ENCODE assay signal across 31 cellular contexts in the genomic region with DNA sequence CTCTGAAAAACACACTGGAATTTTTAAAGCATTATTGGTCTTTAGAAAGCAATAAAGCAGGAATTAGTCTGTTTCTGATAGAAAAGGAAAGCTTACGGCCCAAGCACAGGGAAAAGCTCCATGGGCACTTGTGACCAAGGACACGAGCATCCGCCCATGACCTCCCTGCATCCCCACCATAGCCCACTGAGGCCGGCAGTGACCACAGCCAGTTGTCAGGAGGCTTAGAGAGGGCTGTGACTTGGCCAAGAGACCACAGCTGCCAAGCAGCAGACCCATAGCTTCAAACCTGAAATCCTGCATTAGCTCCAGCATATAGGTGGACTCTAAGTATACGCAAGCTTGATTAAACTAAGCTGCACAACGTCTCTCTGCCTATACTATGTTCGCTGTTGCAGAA.
"Had no signal": no experiment of that assay in that cellular context is flagged by ENCODE, and none has a peak within 500 bp of the region (broad histone marks: within the 10 kb centered on the region; RNA-seq: fewer than 3 reads in every experiment).

No MANE protein-coding gene starts in this region.

- H3K36me3 ChIP-seq: neural progenitor cell, ovary, right lobe of liver, sigmoid colon, spleen, stomach, thoracic aorta, thyroid gland, tibial nerve, upper lobe of right lung, uterus had no signal

- H3K36me3 Mint-ChIP-seq: naive thymus-derived CD4-positive, alpha-beta T cell; natural killer cell; neural progenitor cell; type B pancreatic cell had no signal

- H3K4me2 ChIP-seq: neural progenitor cell, smooth muscle cell had no signal

- H3K9me3 Mint-ChIP-seq: naive thymus-derived CD4-positive, alpha-beta T cell; natural killer cell; nephron; neural progenitor cell; stimulated activated naive B cell treated with anti-CD40 and anti-IgM and Interleukin-4, amounts not matched to agents 10 μg/mL and 1 μg/mL and 100 μg/mL, for 72 hours; stimulated activated naive CD8-positive, alpha-beta T cell treated with anti-CD3 and anti-CD28 coated beads, Interleukin-15, Interleukin-2, amounts not matched to agents 100 ng/mL and 50 ng/mL, for 24 hours; type B pancreatic cell had no signal

- H3K27me3 Mint-ChIP-seq: naive thymus-derived CD4-positive, alpha-beta T cell; progenitor cell of endocrine pancreas; stimulated activated naive B cell treated with anti-CD40 and anti-IgM and Interleukin-4, amounts not matched to agents 10 μg/mL and 1 μg/mL and 100 μg/mL, for 72 hours; stimulated activated naive CD8-positive, alpha-beta T cell treated with anti-CD3 and anti-CD28 coated beads, Interleukin-15, Interleukin-2, amounts not matched to agents 100 ng/mL and 50 ng/mL, for 24 hours; type B pancreatic cell had no signal

- H3K4me3 Mint-ChIP-seq: naive thymus-derived CD4-positive, alpha-beta T cell; natural killer cell; nephron; neural progenitor cell; stimulated activated naive B cell treated with anti-CD40 and anti-IgM and Interleukin-4, amounts not matched to agents 10 μg/mL and 1 μg/mL and 100 μg/mL, for 72 hours; stimulated activated naive CD8-positive, alpha-beta T cell treated with anti-CD3 and anti-CD28 coated beads, Interleukin-15, Interleukin-2, amounts not matched to agents 100 ng/mL and 50 ng/mL, for 24 hours; type B pancreatic cell had no signal

- H3K9me3 ChIP-seq: ovary, psoas muscle, right lobe of liver, sigmoid colon, spleen, stomach, thoracic aorta, thyroid gland, tibial nerve, upper lobe of right lung, uterus had no signal

- H3K27ac ChIP-seq: neural progenitor cell, ovary, parathyroid adenoma, psoas muscle, right lobe of liver, sigmoid colon, skin epidermis, spleen, stomach, thoracic aorta, thyroid gland, tibial nerve, upper lobe of right lung, uterus had no signal

- H3K4me3 ChIP-seq: neural progenitor cell, ovary, psoas muscle, right lobe of liver, sigmoid colon, skin epidermis, smooth muscle cell, spleen, stomach, thoracic aorta, thyroid gland, tibial nerve, upper lobe of right lung, uterus had no signal

- H3K4me1 ChIP-seq: neural progenitor cell, uterus had no signal

- H3K27ac Mint-ChIP-seq: nephron; neural progenitor cell; progenitor cell of endocrine pancreas; stimulated activated naive B cell treated with anti-CD40 and anti-IgM and Interleukin-4, amounts not matched to agents 10 μg/mL and 1 μg/mL and 100 μg/mL, for 72 hours; stimulated activated naive CD8-positive, alpha-beta T cell treated with anti-CD3 and anti-CD28 coated beads, Interleukin-15, Interleukin-2, amounts not matched to agents 100 ng/mL and 50 ng/mL, for 24 hours; type B pancreatic cell had no signal

- ATAC-seq: naive thymus-derived CD4-positive, alpha-beta T cell; natural killer cell; psoas muscle; right cardiac atrium; right lobe of liver; stimulated activated naive B cell treated with anti-CD40 and anti-IgM and Interleukin-4, amounts not matched to agents 10 μg/mL and 1 μg/mL and 100 μg/mL, for 72 hours; upper lobe of right lung had no signal

- H2AFZ ChIP-seq: neural progenitor cell, parathyroid adenoma had no signal

- DNase-seq: naive thymus-derived CD4-positive, alpha-beta T cell; natural killer cell; occipital lobe; ovary; posterior cingulate gyrus; psoas muscle; right cardiac atrium; right lobe of liver; sigmoid colon; spleen; stimulated activated CD4-positive, alpha-beta T cell treated with anti-CD3 and anti-CD28 coated beads, Interleukin-12 subunit alpha, Interleukin-12 subunit beta, amount 100 ng/mL, for 4 hours; stimulated activated CD4-positive, alpha-beta T cell treated with anti-CD3 and anti-CD28 coated beads, Interleukin-1b, Interleukin-23, amount 100 ng/mL, for 48 hours; stimulated activated CD4-positive, alpha-beta T cell treated with anti-CD3 and anti-CD28 coated beads, Interleukin-4, amount 100 ng/mL, for 1 hour; stimulated activated CD4-positive, alpha-beta T cell treated with anti-CD3 and anti-CD28 coated beads, Interleukin-4, amount 100 ng/mL, for 4 hours; stimulated activated CD8-positive, alpha-beta memory T cell treated with anti-CD3 and anti-CD28 coated beads, Interleukin-4, amount 100 ng/mL, for 48 hours; stimulated activated naive B cell treated with anti-CD40 and anti-IgM and Interleukin-4, amounts not matched to agents 10 μg/mL and 1 μg/mL and 100 μg/mL, for 72 hours; stimulated activated naive CD4-positive, alpha-beta T cell treated with Interleukin-2 at 50 U/mL for 16 hours; stomach; thyroid gland; upper lobe of right lung; uterus had no signal

- H3K27me3 ChIP-seq: neural progenitor cell, ovary, right lobe of liver, sigmoid colon, spleen, stomach, thyroid gland, tibial nerve, upper lobe of right lung, uterus had no signal

- H3K9ac ChIP-seq: neural progenitor cell, parathyroid adenoma had no signal
